18 cellular contexts compared by ENCODE assay signal in the genomic region with DNA sequence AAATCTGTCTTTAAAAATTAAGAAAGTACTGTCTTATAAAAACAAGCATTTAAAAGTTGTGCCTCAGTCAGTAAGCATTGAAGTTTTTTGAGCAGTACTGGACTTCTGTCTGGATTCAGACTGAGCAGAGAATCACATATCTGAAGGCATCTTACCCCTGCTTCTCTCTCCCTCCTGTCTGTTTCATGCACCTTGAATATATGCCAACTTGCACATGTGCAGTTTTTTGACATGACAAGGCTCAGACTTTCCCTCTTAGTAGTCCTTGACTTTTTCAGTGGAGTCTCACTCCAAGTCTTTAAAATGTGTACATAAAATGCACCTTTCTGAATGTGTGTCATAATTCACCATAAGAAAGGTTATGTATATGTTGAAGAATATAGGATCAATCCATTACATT. TPM values are rescaled to one million over a fixed set of nuclear protein-coding genes. Genes with fewer than 3 reads are reported as not detected.
DNase-seq lines count a peak whose midpoint lies in the region; ATAC-seq and TF ChIP-seq lines count a peak whose summit lies in the region.
"Had no signal": no experiment of that assay in that cellular context is flagged by ENCODE, and none has a peak within 500 bp of the region (broad histone marks: within the 10 kb centered on the region; RNA-seq: fewer than 3 reads in every experiment).

No MANE protein-coding gene starts in this region.

- no peak for TF ChIP-seq CTCF in KMS-11 (conservative IDR thresholded peaks at IDR 0.05; ENCODE audit: low read depth, low read length)
- TF ChIP-seq CTCF in suprapubic skin (IDR thresholded peaks at IDR 0.05), result no peak

- 0 out of 2 replicates have a peak, but pooled peaks cover 6% of the 10 kb centered on the region for H4K20me1 ChIP-seq in KMS-11 (ENCODE audit: insufficient read depth)

- no peak overlapping the region for H2AFZ ChIP-seq in KMS-11 (ENCODE audit: low read depth)

- peak overlapping the region; percentile 34; the same call in 1 of the 2 replicates for H3K4me2 ChIP-seq in KMS-11

- TF ChIP-seq EP300 in suprapubic skin (IDR thresholded peaks at IDR 0.05), result no peak

- peak overlapping the region; percentile 29; the same call in 1 of the 2 replicates for H3K27ac ChIP-seq in KMS-11
- H3K27ac ChIP-seq in muscle layer of colon (ENCODE audit: low read depth, low read length), result peak overlapping the region; percentile 82
- H3K27ac ChIP-seq in suprapubic skin, result peak overlapping the region; percentile 49

- H3K4me1 ChIP-seq in KMS-11 (ENCODE audit: low read depth, poor library complexity, severe bottlenecking), result peaks cover 41% of the 10 kb centered on the region
- peaks cover 52% of the 10 kb centered on the region for H3K4me1 ChIP-seq in muscle layer of colon (ENCODE audit: insufficient read depth, low read length)
- peaks cover 36% of the 10 kb centered on the region for H3K4me1 ChIP-seq in suprapubic skin

- no peak for TF ChIP-seq POLR2A in suprapubic skin (IDR thresholded peaks at IDR 0.05)

- H3K4me3 ChIP-seq in KMS-11 (IDR thresholded peaks at IDR 0.05; ENCODE audit: insufficient read depth, low read depth, low read length) (no peak overlapping the region), muscle layer of colon (ENCODE audit: low read depth in 1 of 2, low read length in 2 of 2) (no peak overlapping the region), suprapubic skin (no peak overlapping the region)
- H3K4me3 ChIP-seq: lung had no signal

- no peak overlapping the region for H3K9ac ChIP-seq in KMS-11
- H3K9ac ChIP-seq in muscle layer of colon (ENCODE audit: low read length), result no peak overlapping the region

- H3K27me3 ChIP-seq in KMS-11 (ENCODE audit: insufficient read depth, low read depth) (no peaks in the 10 kb centered on the region), muscle layer of colon (ENCODE audit: control insufficient read depth in 1 of 2, insufficient read depth in 2 of 2, low read length in 2 of 2) (no peaks in the 10 kb centered on the region), suprapubic skin (no peaks in the 10 kb centered on the region)

- ATAC-seq in HG03354 (IDR thresholded peaks at IDR 0.05; ENCODE audit: poor library complexity, severe bottlenecking, unreplicated experiment), result no peak
- ATAC-seq: activated T-cell treated with anti-CD3 and anti-CD28 coated beads, Interleukin-2, amount 50 U/mL, for 72 hours had no signal

- H3K36me3 ChIP-seq in KMS-11 (ENCODE audit: insufficient read depth) (no peaks in the 10 kb centered on the region), muscle layer of colon (ENCODE audit: insufficient read depth, low read length) (no peaks in the 10 kb centered on the region), suprapubic skin (no peaks in the 10 kb centered on the region)

- H3K79me2 ChIP-seq in KMS-11 (ENCODE audit: insufficient read depth, low read depth), result peaks cover 39% of the 10 kb centered on the region; the same call in 1 of the 2 replicates

- DNase-seq in astrocyte of the hippocampus (ENCODE audit: low read depth, low spot score), result peak; percentile 17
- no peak for DNase-seq in suprapubic skin (ENCODE audit: low spot score in 2 of 2)
- DNase-seq in activated T-cell treated with anti-CD3 and anti-CD28 coated beads, Interleukin-2, amount 50 U/mL, for 48 hours, result no peak
- no peak for DNase-seq in activated CD4-positive, CD25-positive, alpha-beta regulatory T cell treated with anti-CD3 and anti-CD28 coated beads, Interleukin-2, amount 50 U/mL, for 72 hours
- DNase-seq in amniotic stem cell (lab: John Stamatoyannopoulos, UW), result no peak
- DNase-seq: activated CD4-positive, alpha-beta T cell treated with anti-CD3 and anti-CD28 coated beads, Interleukin-2, amount 10 ng/mL, durations not matched to agents 24 days and 14 days; activated T-cell treated with anti-CD3 and anti-CD28 coated beads, Interleukin-2, amount 50 U/mL, for 72 hours; anterior cingulate cortex; CD4-positive, alpha-beta T cell; effector CD4-positive, alpha-beta T cell; NCI-H1092 treated with DMSO at 0.1 percent for 48 hours; NCI-H2227 treated with DMSO at 0.1 percent for 48 hours; stimulated activated CD4-positive, alpha-beta T cell treated with anti-CD3 and anti-CD28 coated beads, Interleukin-4, amount 100 ng/mL, for 4 hours; stimulated activated naive CD4-positive, alpha-beta T cell treated with Interleukin-2 at 50 U/mL for 16 hours had no signal

- H3K9me3 ChIP-seq in muscle layer of colon (ENCODE audit: low read length) (no peaks in the 10 kb centered on the region), suprapubic skin (no peaks in the 10 kb centered on the region)

RNA-seq across cellular contexts. Expression of a gene that starts 19.8 kb away (rescaled TPM):
- total RNA-seq in suprapubic skin, result 10 to 100 TPM; 15.7 to 28.5 (median 21.4) TPM

RNA-seq across cellular contexts. Expression of a gene that starts 45.6 kb away (rescaled TPM):
- 10 to 100 TPM; 13.4 to 38.8 (median 17.5) TPM for total RNA-seq in suprapubic skin
- total RNA-seq: CD4-positive, alpha-beta T cell had no signal

Comparison
In these comparisons a context has a peak if more than half of its experiments do, and no peak if none do; other contexts are left out.
1. H3K27ac ChIP-seq: peak in every context shown above with its lines; median percentile 82 in muscle layer of colon; 49 in suprapubic skin; 29 in KMS-11.